22 cellular contexts compared by ENCODE assay signal in genomic region chr1:162672678-162673259, GRCh38. TPM values are rescaled to one million over a fixed set of nuclear protein-coding genes. Genes with fewer than 3 reads are reported as not detected.
A peak's percentile ranks its signal among the peaks of the same experiment; 100 is the strongest.
DNase-seq lines count a peak whose midpoint lies in the region; ATAC-seq and TF ChIP-seq lines count a peak whose summit lies in the region.
"Had no signal": no experiment of that assay in that cellular context is flagged by ENCODE, and none has a peak within 500 bp of the region (broad histone marks: within the 10 kb centered on the region; RNA-seq: fewer than 3 reads in every experiment).

No MANE protein-coding gene starts in this region.

- DNase-seq in COR-L47 (lab: John Stamatoyannopoulos, UW) (peak; percentile 15), SJSA1 (ENCODE audit: low read depth in 1 of 2, low spot score in 2 of 2) (no peak), T-helper 1 cell (no peak), T1000 (lab: John Stamatoyannopoulos, UW) (no peak), GDM1 (lab: John Stamatoyannopoulos, UW) (no peak), NCI-H2196 treated with DMSO at 0.1 percent for 48 hours (lab: John Stamatoyannopoulos, UW; ENCODE audit: unreplicated experiment) (no peak)
- DNase-seq: activated naive CD4-positive, alpha-beta T cell; anterior cingulate cortex; CD8-positive, alpha-beta memory T cell; cerebellar nuclear complex; Karpas-422; kidney; naive thymus-derived CD4-positive, alpha-beta T cell; NCI-H1048; NCI-H2029 treated with DMSO at 0.1 percent for 48 hours; stimulated activated CD4-positive, alpha-beta T cell treated with anti-CD3 and anti-CD28 coated beads, Interleukin-4, amount 100 ng/mL, for 1 hour had no signal

- WGBS in gastroesophageal sphincter (ENCODE audit: low coverage in 1 of 2), 2 donors: 36 to 50% methylated on average over 3 of the region's 3 CpGs

- TF ChIP-seq EP300 in gastroesophageal sphincter (IDR thresholded peaks at IDR 0.05): no peak

- peak overlapping the region; percentile 26 for H3K4me2 ChIP-seq in skeletal muscle satellite cell (ENCODE audit: low read length)
- H3K4me2 ChIP-seq: GM23338, smooth muscle cell had no signal

- peak overlapping the region; percentile 61 for H3K27ac ChIP-seq in SJSA1
- H3K27ac ChIP-seq in gastroesophageal sphincter: peak overlapping the region; percentile 65 to 79 (median 76)
- H3K27ac ChIP-seq: parathyroid adenoma, RWPE1 had no signal

- TF ChIP-seq POLR2A in gastroesophageal sphincter (IDR thresholded peaks at IDR 0.05): no peak

- H3K4me1 ChIP-seq in SJSA1 (replicated peaks) (peaks cover 57% of the 10 kb centered on the region), gastroesophageal sphincter (peaks cover 25 to 82% (median 36%) of the 10 kb centered on the region in 3 donors), skeletal muscle satellite cell (ENCODE audit: control insufficient read depth, insufficient read depth, low read length) (peaks cover 68% of the 10 kb centered on the region)
- H3K4me1 ChIP-seq: parathyroid adenoma had no signal

- no peak for TF ChIP-seq CTCF in gastroesophageal sphincter (IDR thresholded peaks at IDR 0.05)

- H3K9ac ChIP-seq in skeletal muscle satellite cell (ENCODE audit: low read depth, low read length): no peak overlapping the region
- H3K9ac ChIP-seq: parathyroid adenoma had no signal

- no peaks in the 10 kb centered on the region for H3K27me3 ChIP-seq in SJSA1 (replicated peaks)
- no peaks in the 10 kb centered on the region for H3K27me3 ChIP-seq in gastroesophageal sphincter
- no peaks in the 10 kb centered on the region for H3K27me3 ChIP-seq in skeletal muscle satellite cell (ENCODE audit: control insufficient read depth, insufficient read depth, low read length)

- peaks cover 9% of the 10 kb centered on the region; the same call in 1 of the 2 replicates for H3K36me3 ChIP-seq in SJSA1
- no peaks in the 10 kb centered on the region for H3K36me3 ChIP-seq in gastroesophageal sphincter
- H3K36me3 ChIP-seq in skeletal muscle satellite cell (ENCODE audit: insufficient read depth, low read length): no peaks in the 10 kb centered on the region

- H3K4me3 ChIP-seq in SJSA1 (no peak overlapping the region), gastroesophageal sphincter (no peak overlapping the region), skeletal muscle satellite cell (ENCODE audit: low read length) (no peak overlapping the region)
- H3K4me3 ChIP-seq: GM23338, smooth muscle cell had no signal

- no peaks in the 10 kb centered on the region for H3K9me3 ChIP-seq in SJSA1 (replicated peaks)
- no peaks in the 10 kb centered on the region for H3K9me3 ChIP-seq in gastroesophageal sphincter
- no peaks in the 10 kb centered on the region for H3K9me3 ChIP-seq in skeletal muscle satellite cell (replicated peaks; ENCODE audit: low read length)

- no peak for ATAC-seq in gastroesophageal sphincter
- ATAC-seq: GM23338; naive thymus-derived CD4-positive, alpha-beta T cell had no signal

RNA-seq across cellular contexts. Expression of gene DDR2, which starts 40.5 kb away (rescaled TPM):
- total RNA-seq in SJSA1 (2014; rRNA removed; shearing (Covaris generic)): 52.7 and 62.8 TPM in 2 replicates
- 100 to 1,000 TPM; 165 to 241 (median 199) TPM for total RNA-seq in gastroesophageal sphincter
- 165 and 169 TPM in 2 replicates for total RNA-seq in skeletal muscle satellite cell (2012; rRNA removed)
